Comparison of ENCODE assay signal across 24 cellular contexts in the genomic region with DNA sequence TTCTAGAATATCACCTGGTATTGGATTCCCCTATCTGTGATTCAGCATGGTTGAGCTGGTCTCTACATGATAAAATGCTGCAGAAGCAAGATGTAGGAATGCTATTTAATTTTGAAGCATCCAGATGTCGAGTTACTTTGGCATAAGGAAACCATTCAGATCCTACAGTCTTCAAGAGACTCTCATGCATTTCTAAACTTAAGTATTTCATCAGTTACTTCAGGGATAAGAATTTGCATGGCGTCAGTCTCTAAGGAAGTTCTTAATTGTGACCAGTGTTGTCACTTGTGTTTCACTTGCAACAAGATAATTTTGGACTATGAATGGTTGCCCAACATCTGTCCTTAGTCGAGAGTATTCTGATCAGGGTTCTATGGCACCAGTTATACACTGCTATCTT.
A peak's percentile ranks its signal among the peaks of the same experiment; 100 is the strongest.
DNase-seq lines count a peak whose midpoint lies in the region; ATAC-seq, FAIRE-seq and TF ChIP-seq lines count a peak whose summit lies in the region.
"Had no signal": no experiment of that assay in that cellular context is flagged by ENCODE, and none has a peak within 500 bp of the region (broad histone marks: within the 10 kb centered on the region; RNA-seq: fewer than 3 reads in every experiment).

No MANE protein-coding gene starts in this region.

- no peak for TF ChIP-seq CTCF in AG10803 (conservative IDR thresholded peaks at IDR 0.05; ENCODE audit: low read length)
- TF ChIP-seq CTCF in OCI-LY7 (conservative IDR thresholded peaks at IDR 0.05; ENCODE audit: low read length): no peak

- H3K9me3 Mint-ChIP-seq in activated CD4-positive, alpha-beta T cell treated with anti-CD3 and anti-CD28 coated beads for 36 hours (ENCODE audit: low read depth): no peaks in the 10 kb centered on the region
- H3K9me3 Mint-ChIP-seq: CD8-positive, alpha-beta T cell had no signal

- H3K27ac ChIP-seq in epithelial cell of prostate: peak overlapping the region; percentile 29
- H3K27ac ChIP-seq in OCI-LY7 (ENCODE audit: low read depth, low read length, poor library complexity, severe bottlenecking): no peak overlapping the region
- H3K27ac ChIP-seq: A549, C4-2B, RWPE1 had no signal

- H3K4me1 Mint-ChIP-seq in activated CD4-positive, alpha-beta T cell treated with anti-CD3 and anti-CD28 coated beads for 36 hours: no peaks in the 10 kb centered on the region

- POLR2A ChIA-PET in OCI-LY7 (lab: Charles Lee): no interaction called here
- POLR2A ChIA-PET in activated CD4-positive, alpha-beta T cell treated with anti-CD3 and anti-CD28 coated beads for 36 hours (lab: Charles Lee): no interaction called here

- no peaks in the 10 kb centered on the region for H3K36me3 Mint-ChIP-seq in activated CD4-positive, alpha-beta T cell treated with anti-CD3 and anti-CD28 coated beads for 36 hours (ENCODE audit: low read depth)
- H3K36me3 Mint-ChIP-seq: CD8-positive, alpha-beta T cell had no signal

- H3K4me1 ChIP-seq in OCI-LY7 (ENCODE audit: insufficient read depth, low read length, poor library complexity, severe bottlenecking): no peaks in the 10 kb centered on the region

- H3K9me3 ChIP-seq in OCI-LY7 (ENCODE audit: low read length): no peaks in the 10 kb centered on the region
- H3K9me3 ChIP-seq: A549, Caco-2 had no signal

- no peaks in the 10 kb centered on the region for H3K9me2 ChIP-seq in OCI-LY7 (ENCODE audit: insufficient read depth, low read length)

- DNase-seq in AG10803 (ENCODE audit: low read depth): peak; percentile 57
- no peak for DNase-seq in GM18507 (ENCODE audit: extremely low spot score, insufficient read length, low read depth)
- peak; percentile 9 for DNase-seq in NOMO-1 treated with DMSO at 0.1 percent for 48 hours (lab: John Stamatoyannopoulos, UW; ENCODE audit: unreplicated experiment)
- no peak for DNase-seq in epithelial cell of prostate (ENCODE audit: low read depth, low spot score)
- no peak for DNase-seq in OCI-LY7 (ENCODE audit: low spot score)
- no peak for DNase-seq in activated CD4-positive, alpha-beta T cell treated with anti-CD3 and anti-CD28 coated beads for 36 hours
- DNase-seq in HTR-8/SVneo (ENCODE audit: insufficient read length, low spot score): no peak
- DNase-seq: Caco-2; CD8-positive, alpha-beta T cell; DMS79 treated with DMSO at 0.1 percent for 48 hours; GF-D8; H7; Karpas-422; NCI-H1694; NCI-H2227 treated with DMSO at 0.1 percent for 48 hours; NCI-H526 treated with DMSO at 0.1 percent for 48 hours; SHP77 treated with DMSO at 0.1 percent for 48 hours; T-helper 1 cell had no signal

- no peaks in the 10 kb centered on the region for H4K20me1 ChIP-seq in OCI-LY7 (ENCODE audit: insufficient read depth, low read length)

- FAIRE-seq in GM18507 (lab: Jason Lieb, UNC) (peak; percentile 24), HTR-8/SVneo (lab: Jason Lieb, UNC) (no peak)
- FAIRE-seq: A549, HepG2 had no signal

- no peaks in the 10 kb centered on the region for H3K36me3 ChIP-seq in OCI-LY7 (ENCODE audit: insufficient read depth, low read length)

- no peak overlapping the region for H3K27ac Mint-ChIP-seq in activated CD4-positive, alpha-beta T cell treated with anti-CD3 and anti-CD28 coated beads for 36 hours
- H3K27ac Mint-ChIP-seq: B cell; CD8-positive, alpha-beta T cell had no signal

- H3K4me3 ChIP-seq in AG10803 (ENCODE audit: low read length) (no peak overlapping the region), OCI-LY7 (ENCODE audit: low read depth, low read length, poor library complexity, severe bottlenecking) (no peak overlapping the region)
- H3K4me3 ChIP-seq: A549 had no signal

- H3K79me2 ChIP-seq in OCI-LY7 (ENCODE audit: insufficient read depth, low read depth, low read length): no peaks in the 10 kb centered on the region

- peaks cover 13% of the 10 kb centered on the region for H3K27me3 Mint-ChIP-seq in activated CD4-positive, alpha-beta T cell treated with anti-CD3 and anti-CD28 coated beads for 36 hours

- ATAC-seq in activated CD4-positive, alpha-beta T cell treated with anti-CD3 and anti-CD28 coated beads for 36 hours: no peak
- ATAC-seq: A549; CD8-positive, alpha-beta T cell; HepG2; Panc1 had no signal

- intact Hi-C loops in OCI-LY7 (cut with micrococcal nuclease; ENCODE audit: unreplicated experiment): no loop called here
- intact Hi-C loops in activated CD4-positive, alpha-beta T cell treated with anti-CD3 and anti-CD28 coated beads for 36 hours (cut with DNase I, micrococcal nuclease): no loop called here

- no peak overlapping the region for H2AFZ ChIP-seq in OCI-LY7 (ENCODE audit: low read length)

- CTCF ChIA-PET in OCI-LY7 (lab: Charles Lee; ENCODE audit: unreplicated experiment): no interaction called here
- CTCF ChIA-PET in activated CD4-positive, alpha-beta T cell treated with anti-CD3 and anti-CD28 coated beads for 36 hours (lab: Charles Lee): interaction anchor here (1.4 kb wide), 1 partner anchor 10 kb away, joined by 5 read pairs; no protein-coding TSS in a partner anchor

- no peak overlapping the region for H3K4me2 ChIP-seq in OCI-LY7 (ENCODE audit: low read length)
- H3K4me2 ChIP-seq: A549 had no signal

- BruUV-seq in OCI-LY7 (replicated peaks; lab: Mats Ljungman, UMichigan): no TSS peak

- H3K4me3 Mint-ChIP-seq in activated CD4-positive, alpha-beta T cell treated with anti-CD3 and anti-CD28 coated beads for 36 hours: no peak overlapping the region
- H3K4me3 Mint-ChIP-seq: B cell; CD8-positive, alpha-beta T cell had no signal

Comparison
In these comparisons a context has a peak if more than half of its experiments do, and no peak if none do; other contexts are left out.
1. DNase-seq: peak in AG10803 (single experiment) and NOMO-1 treated with DMSO at 0.1 percent for 48 hours (single experiment); none in GM18507 (single experiment), epithelial cell of prostate (single experiment), OCI-LY7 (single experiment), activated CD4-positive, alpha-beta T cell treated with anti-CD3 and anti-CD28 coated beads for 36 hours (single experiment) and HTR-8/SVneo (single experiment).